Comparison of ENCODE assay signal across 10 cellular contexts in genomic region chr9:136846376-136847064, GRCh38. TPM values are rescaled to one million over a fixed set of nuclear protein-coding genes. Genes with fewer than 3 reads are reported as not detected.
DNase-seq lines count a peak whose midpoint lies in the region; ATAC-seq, FAIRE-seq and TF ChIP-seq lines count a peak whose summit lies in the region.
"Had no signal": no experiment of that assay in that cellular context is flagged by ENCODE, and none has a peak within 500 bp of the region (broad histone marks: within the 10 kb centered on the region; RNA-seq: fewer than 3 reads in every experiment).

No MANE protein-coding gene starts in this region.

- dilution Hi-C loops in keratinocyte (cut with MboI; ENCODE audit: extremely low pct_ligation_motif_present, low sequenced_read_pairs), result no loop called here

- peaks cover 27% of the 10 kb centered on the region for H3K4me1 Mint-ChIP-seq in activated T-cell treated with anti-CD3 and anti-CD28 coated beads, Interleukin-2, amount 50 U/mL, for 4 hours (ENCODE audit: low read depth)

- no peak overlapping the region for H3K9ac ChIP-seq in keratinocyte (ENCODE audit: control insufficient read depth, extremely low read depth, insufficient read depth, low read length)

- FAIRE-seq in keratinocyte (lab: Jason Lieb, UNC), result no peak

- no peaks in the 10 kb centered on the region for H3K9me3 Mint-ChIP-seq in activated T-cell treated with anti-CD3 and anti-CD28 coated beads, Interleukin-2, amount 50 U/mL, for 4 hours

- H3K79me2 ChIP-seq in keratinocyte (ENCODE audit: control insufficient read depth, insufficient read depth, low read length), result peaks cover 6% of the 10 kb centered on the region

- H3K4me1 ChIP-seq in left ventricle myocardium inferior (peaks cover 81% of the 10 kb centered on the region), keratinocyte (ENCODE audit: control insufficient read depth, extremely low read depth, insufficient read depth, low read length) (peaks cover 15% of the 10 kb centered on the region), tibial artery (peaks cover 0 to 84% (median 66%) of the 10 kb centered on the region in 4 donors)

- peaks cover 16% of the 10 kb centered on the region for H3K27me3 Mint-ChIP-seq in activated T-cell treated with anti-CD3 and anti-CD28 coated beads, Interleukin-2, amount 50 U/mL, for 4 hours (ENCODE audit: low read depth)

- H3K4me3 ChIP-seq in left ventricle myocardium inferior (peak overlapping the region; percentile 89), keratinocyte (ENCODE audit: control insufficient read depth in 2 of 3, extremely low read depth in 1 of 3, insufficient read depth in 2 of 3, low read depth in 1 of 3, low read length in 3 of 3) (no peak overlapping the region), tibial artery (peak overlapping the region; percentile 70 to 94)

- H3K27ac ChIP-seq in left ventricle myocardium inferior (replicated peaks) (peak overlapping the region; percentile 98), keratinocyte (ENCODE audit: control insufficient read depth, insufficient read depth, low read length) (no peak overlapping the region), tibial artery (no peak overlapping the region)

- peak overlapping the region; percentile 37 for H3K4me3 Mint-ChIP-seq in activated T-cell treated with anti-CD3 and anti-CD28 coated beads, Interleukin-2, amount 50 U/mL, for 4 hours

- H3K4me2 ChIP-seq in keratinocyte (ENCODE audit: control insufficient read depth, extremely low read depth, insufficient read depth, low read depth, low read length), result peak overlapping the region; percentile 22

- peaks cover 6% of the 10 kb centered on the region for H4K20me1 ChIP-seq in keratinocyte (ENCODE audit: control insufficient read depth, extremely low read depth, insufficient read depth, low read length)

- no peak for ATAC-seq in Right ventricle myocardium superior (ENCODE audit: poor library complexity)
- ATAC-seq in activated T-cell treated with anti-CD3 and anti-CD28 coated beads, Interleukin-2, amount 50 U/mL, for 4 hours, result no peak
- ATAC-seq: sciatic nerve had no signal

- H3K9me1 ChIP-seq in keratinocyte (ENCODE audit: control insufficient read depth, extremely low read depth, insufficient read depth, low read length), result no peaks in the 10 kb centered on the region

- TF ChIP-seq CTCF in left ventricle myocardium inferior (IDR thresholded peaks at IDR 0.05; ENCODE audit: borderline replicate concordance), result no peak
- TF ChIP-seq CTCF in keratinocyte (optimal IDR thresholded peaks at IDR 0.05 in 1 of 3, IDR thresholded peaks at IDR 0.05 in 1 of 3, conservative IDR thresholded peaks at IDR 0.05 in 1 of 3; ENCODE audit: extremely low read depth in 1 of 3, insufficient read depth in 2 of 3, low read length in 3 of 3), result no peak
- TF ChIP-seq CTCF in tibial artery (IDR thresholded peaks at IDR 0.05), result no peak
- no peak for TF ChIP-seq CTCF in GM20000 (IDR thresholded peaks at IDR 0.05; ENCODE audit: extremely low read depth, missing control alignments)

- H3K36me3 ChIP-seq in left ventricle myocardium inferior (peaks cover 16% of the 10 kb centered on the region), keratinocyte (ENCODE audit: control insufficient read depth in 2 of 2, extremely low read depth in 1 of 2, insufficient read depth in 2 of 2, low read length in 2 of 2) (peaks cover 0 to 13% of the 10 kb centered on the region in 2 experiments), tibial artery (peaks cover 0 to 10% (median 9%) of the 10 kb centered on the region in 3 donors)

- H3K36me3 Mint-ChIP-seq in activated T-cell treated with anti-CD3 and anti-CD28 coated beads, Interleukin-2, amount 50 U/mL, for 4 hours (ENCODE audit: insufficient read depth), result no peaks in the 10 kb centered on the region

- H3K9me3 ChIP-seq in left ventricle myocardium inferior (replicated peaks) (no peaks in the 10 kb centered on the region), keratinocyte (ENCODE audit: control insufficient read depth, low read depth, low read length) (no peaks in the 10 kb centered on the region), tibial artery (no peaks in the 10 kb centered on the region)

- H2AFZ ChIP-seq in keratinocyte (ENCODE audit: control insufficient read depth, low read length), result no peak overlapping the region

- H3K27me3 ChIP-seq in left ventricle myocardium inferior (ENCODE audit: low read depth), result peaks cover 41% of the 10 kb centered on the region
- H3K27me3 ChIP-seq in keratinocyte (ENCODE audit: control insufficient read depth, extremely low read depth, insufficient read depth, low read length), result peaks cover 43% of the 10 kb centered on the region
- H3K27me3 ChIP-seq in tibial artery, result peaks cover 3 to 47% of the 10 kb centered on the region in 2 donors
- H3K27me3 ChIP-seq: cardiac muscle cell had no signal

- DNase-seq in left ventricle myocardium inferior (no peak), Right ventricle myocardium superior (no peak), keratinocyte (ENCODE audit: low read depth, low spot score) (no peak), tibial artery (no peak), NOMO-1 treated with dmso at 0.1 percent for 144 hours (lab: John Stamatoyannopoulos, UW; ENCODE audit: unreplicated experiment) (no peak), GM20000 (ENCODE audit: low spot score) (no peak), LoVo (ENCODE audit: low spot score) (no peak)
- peak; percentile 36 for DNase-seq in activated T-cell treated with anti-CD3 and anti-CD28 coated beads, Interleukin-2, amount 50 U/mL, for 4 hours

- intact Hi-C loops in left ventricle myocardium inferior (cut with micrococcal nuclease), result no loop called here
- intact Hi-C loops in Right ventricle myocardium superior (cut with DNase I), result loop anchor here (5.0 kb wide), 1 partner anchor 96 kb away; the partner anchor contains the start of gene FBXW5
- intact Hi-C loops in tibial artery (cut with DNase I; ENCODE audit: low total_unique reads), result no loop called here

RNA-seq across cellular contexts. Expression of gene PHPT1, which starts 2.7 kb away (rescaled TPM):
- total RNA-seq in left ventricle myocardium inferior, result 349 TPM
- total RNA-seq in Right ventricle myocardium superior, result 345 TPM
- total RNA-seq in activated T-cell treated with anti-CD3 and anti-CD28 coated beads, Interleukin-2, amount 50 U/mL, for 4 hours, result 100 to 1,000 TPM; 112 to 120 (median 119) TPM
- 68.8 to 113 TPM (median 97.9 TPM) in 3 replicates for polyA plus RNA-seq in keratinocyte
- 110 TPM for polyA plus RNA-seq in keratinocyte (2011; ENCODE audit: low read depth)
- polyA plus RNA-seq in keratinocyte (2011; cell fraction: cytosol; rRNA removed), result 52.2 and 121 TPM in 2 replicates
- polyA plus RNA-seq in keratinocyte (2011; cell fraction: nucleus; rRNA removed), result 45.1 and 48.6 TPM in 2 replicates
- polyA plus RNA-seq in keratinocyte (2012; ENCODE audit: low replicate concordance), result 88.4 and 108 TPM in 2 replicates
- 16.0 to 25.6 TPM (median 24.3 TPM) in 3 replicates for polyA minus RNA-seq in keratinocyte
- polyA minus RNA-seq in keratinocyte (2011; cell fraction: cytosol; rRNA and poly(A)+ RNA removed), result 68.1 TPM
- 11.7 and 12.6 TPM in 2 replicates for polyA minus RNA-seq in keratinocyte (2011; cell fraction: nucleus; rRNA and poly(A)+ RNA removed)

RNA-seq across cellular contexts. Expression of gene AJM1, which starts 4.2 kb away (rescaled TPM):
- total RNA-seq in left ventricle myocardium inferior, result 7.7 TPM
- 7.3 TPM for total RNA-seq in Right ventricle myocardium superior
- total RNA-seq in activated T-cell treated with anti-CD3 and anti-CD28 coated beads, Interleukin-2, amount 50 U/mL, for 4 hours, result 1 to 10 TPM; 1.5 to 2.2 (median 1.7) TPM
- polyA plus RNA-seq in keratinocyte, result 0.10 to 0.21 TPM (median 0.12 TPM) in 3 replicates
- polyA plus RNA-seq in keratinocyte (2011; ENCODE audit: low read depth), result 0.29 TPM
- 0.01 and 0.08 TPM in 2 replicates for polyA plus RNA-seq in keratinocyte (2011; cell fraction: cytosol; rRNA removed)
- 0.92 and 0.93 TPM in 2 replicates for polyA plus RNA-seq in keratinocyte (2011; cell fraction: nucleus; rRNA removed)
- polyA plus RNA-seq in keratinocyte (2012; ENCODE audit: low replicate concordance), result 0.41 and 0.79 TPM in 2 replicates
- not detected in 3 replicates for polyA minus RNA-seq in keratinocyte
- not detected for polyA minus RNA-seq in keratinocyte (2011; cell fraction: cytosol; rRNA and poly(A)+ RNA removed)
- polyA minus RNA-seq in keratinocyte (2011; cell fraction: nucleus; rRNA and poly(A)+ RNA removed), result 0.16 and 0.42 TPM in 2 replicates

RNA-seq across cellular contexts. Expression of gene MAMDC4, which starts 5.6 kb away (rescaled TPM):
- total RNA-seq in left ventricle myocardium inferior (13.4 TPM), Right ventricle myocardium superior (13.2 TPM)
- 10 to 100 TPM; 10.7 to 13.9 (median 11.0) TPM for total RNA-seq in activated T-cell treated with anti-CD3 and anti-CD28 coated beads, Interleukin-2, amount 50 U/mL, for 4 hours
- polyA plus RNA-seq in keratinocyte, result 0.49 to 0.82 TPM (median 0.62 TPM) in 3 replicates
- 0.42 TPM for polyA plus RNA-seq in keratinocyte (2011; ENCODE audit: low read depth)
- 0.11 and 0.18 TPM in 2 replicates for polyA plus RNA-seq in keratinocyte (2011; cell fraction: cytosol; rRNA removed)
- polyA plus RNA-seq in keratinocyte (2011; cell fraction: nucleus; rRNA removed), result 4.4 and 6.0 TPM in 2 replicates
- 1.1 and 1.6 TPM in 2 replicates for polyA plus RNA-seq in keratinocyte (2012; ENCODE audit: low replicate concordance)
- polyA minus RNA-seq in keratinocyte, result 0.10 to 0.35 TPM (median 0.16 TPM) in 3 replicates
- polyA minus RNA-seq in keratinocyte (2011; cell fraction: cytosol; rRNA and poly(A)+ RNA removed), result not detected
- polyA minus RNA-seq in keratinocyte (2011; cell fraction: nucleus; rRNA and poly(A)+ RNA removed), result 0.63 and 0.85 TPM in 2 replicates

RNA-seq across cellular contexts. Expression of gene EDF1, which starts 19.6 kb away (rescaled TPM):
- total RNA-seq in left ventricle myocardium inferior (318 TPM), Right ventricle myocardium superior (325 TPM)
- 100 to 1,000 TPM; 330 to 366 (median 351) TPM for total RNA-seq in activated T-cell treated with anti-CD3 and anti-CD28 coated beads, Interleukin-2, amount 50 U/mL, for 4 hours
- polyA plus RNA-seq in keratinocyte, result 329 to 354 TPM (median 343 TPM) in 3 replicates
- polyA plus RNA-seq in keratinocyte (2011; ENCODE audit: low read depth), result 473 TPM
- polyA plus RNA-seq in keratinocyte (2011; cell fraction: cytosol; rRNA removed), result 240 and 419 TPM in 2 replicates
- 203 and 230 TPM in 2 replicates for polyA plus RNA-seq in keratinocyte (2011; cell fraction: nucleus; rRNA removed)
- polyA plus RNA-seq in keratinocyte (2012; ENCODE audit: low replicate concordance), result 312 and 449 TPM in 2 replicates
- polyA minus RNA-seq in keratinocyte, result 58.7 to 147 TPM (median 109 TPM) in 3 replicates
- polyA minus RNA-seq in keratinocyte (2011; cell fraction: cytosol; rRNA and poly(A)+ RNA removed), result 239 TPM
- polyA minus RNA-seq in keratinocyte (2011; cell fraction: nucleus; rRNA and poly(A)+ RNA removed), result 51.2 and 54.6 TPM in 2 replicates

RNA-seq across cellular contexts. Expression of gene RABL6, which starts 38.8 kb away (rescaled TPM):
- total RNA-seq in left ventricle myocardium inferior (64.1 TPM), Right ventricle myocardium superior (68.0 TPM)
- 100 to 1,000 TPM in 2 of 3 donors, 10 to 100 TPM in 1; 90.6 to 103 (median 100) TPM for total RNA-seq in activated T-cell treated with anti-CD3 and anti-CD28 coated beads, Interleukin-2, amount 50 U/mL, for 4 hours
- 46.3 to 51.1 TPM (median 51.0 TPM) in 3 replicates for polyA plus RNA-seq in keratinocyte
- polyA plus RNA-seq in keratinocyte (2011; ENCODE audit: low read depth), result 29.8 TPM
- polyA plus RNA-seq in keratinocyte (2011; cell fraction: cytosol; rRNA removed), result 32.9 and 36.4 TPM in 2 replicates
- 39.7 and 50.3 TPM in 2 replicates for polyA plus RNA-seq in keratinocyte (2011; cell fraction: nucleus; rRNA removed)
- polyA plus RNA-seq in keratinocyte (2012; ENCODE audit: low replicate concordance), result 42.7 and 75.1 TPM in 2 replicates
- 56.1 to 73.9 TPM (median 56.6 TPM) in 3 replicates for polyA minus RNA-seq in keratinocyte
- polyA minus RNA-seq in keratinocyte (2011; cell fraction: cytosol; rRNA and poly(A)+ RNA removed), result 76.0 TPM
- 30.9 and 37.5 TPM in 2 replicates for polyA minus RNA-seq in keratinocyte (2011; cell fraction: nucleus; rRNA and poly(A)+ RNA removed)

Comparison
In these comparisons a context has a peak if more than half of its experiments do, and no peak if none do; other contexts are left out.
1. H3K4me3 ChIP-seq: peak in left ventricle myocardium inferior (single experiment) and tibial artery (2 of 2); none in keratinocyte (0 of 3).